In genomic region chr18:48817021-48817461, GRCh38 we compare ENCODE assay signal across 19 cellular contexts.
DNase-seq lines count a peak whose midpoint lies in the region; ATAC-seq and TF ChIP-seq lines count a peak whose summit lies in the region.
"Had no signal": no experiment of that assay in that cellular context is flagged by ENCODE, and none has a peak within 500 bp of the region (broad histone marks: within the 10 kb centered on the region; RNA-seq: fewer than 3 reads in every experiment).

No MANE protein-coding gene starts in this region.

- no peaks in the 10 kb centered on the region for H3K27me3 Mint-ChIP-seq in activated T-helper 17 cell treated with anti-CD3 and anti-CD28 coated beads, Interleukin-2, amount 50 U/mL, for 72 hours
- H3K27me3 Mint-ChIP-seq in activated naive CD4-positive, alpha-beta T cell treated with anti-CD3 and anti-CD28 coated beads for 36 hours (ENCODE audit: low read depth), result no peaks in the 10 kb centered on the region
- H3K27me3 Mint-ChIP-seq: activated naive CD8-positive, alpha-beta T cell treated with anti-CD3 and anti-CD28 coated beads for 36 hours; T-cell had no signal

- TF ChIP-seq CTCF in lower lobe of right lung (IDR thresholded peaks at IDR 0.05) (no peak), upper lobe of right lung (IDR thresholded peaks at IDR 0.05) (no peak)

- H3K4me3 ChIP-seq in lower lobe of right lung (no peak overlapping the region), upper lobe of right lung (no peak overlapping the region)
- H3K4me3 ChIP-seq: mucosa of descending colon, stomach had no signal

- peak; percentile 27 for DNase-seq in cardiac septum (ENCODE audit: low spot score)
- no peak for DNase-seq in Right ventricle myocardium inferior (ENCODE audit: missing footprints)
- DNase-seq in lower lobe of right lung, result peak; percentile 32
- peak; percentile 28 for DNase-seq in upper lobe of right lung
- no peak for DNase-seq in NCI-H1092 treated with DMSO at 0.1 percent for 48 hours (lab: John Stamatoyannopoulos, UW)
- no peak for DNase-seq in activated naive CD4-positive, alpha-beta T cell treated with anti-CD3 and anti-CD28 coated beads for 36 hours
- DNase-seq: activated naive CD8-positive, alpha-beta T cell treated with anti-CD3 and anti-CD28 coated beads for 36 hours; effector CD4-positive, alpha-beta T cell; EL; mucosa of descending colon; NCI-H146; NCI-H446; retina had no signal

- peaks cover 43% of the 10 kb centered on the region for H3K36me3 Mint-ChIP-seq in activated T-helper 17 cell treated with anti-CD3 and anti-CD28 coated beads, Interleukin-2, amount 50 U/mL, for 72 hours (ENCODE audit: low read depth)
- H3K36me3 Mint-ChIP-seq in activated naive CD4-positive, alpha-beta T cell treated with anti-CD3 and anti-CD28 coated beads for 36 hours (ENCODE audit: low read depth), result no peaks in the 10 kb centered on the region
- H3K36me3 Mint-ChIP-seq: activated naive CD8-positive, alpha-beta T cell treated with anti-CD3 and anti-CD28 coated beads for 36 hours; T-cell had no signal

- intact Hi-C loops in cardiac septum (cut with DNase I) (no loop called here), Right ventricle myocardium inferior (cut with DNase I) (no loop called here), lower lobe of right lung (cut with DNase I) (no loop called here), upper lobe of right lung (cut with DNase I) (no loop called here)
- intact Hi-C loops in activated naive CD4-positive, alpha-beta T cell treated with anti-CD3 and anti-CD28 coated beads for 36 hours (cut with micrococcal nuclease), result no loop called here

- peaks cover 19% of the 10 kb centered on the region for H3K4me1 ChIP-seq in lower lobe of right lung
- H3K4me1 ChIP-seq in upper lobe of right lung, result peaks cover 10% of the 10 kb centered on the region

- H3K27ac Mint-ChIP-seq in activated T-helper 17 cell treated with anti-CD3 and anti-CD28 coated beads, Interleukin-2, amount 50 U/mL, for 72 hours, result peak overlapping the region; percentile 73
- no peak overlapping the region for H3K27ac Mint-ChIP-seq in activated naive CD4-positive, alpha-beta T cell treated with anti-CD3 and anti-CD28 coated beads for 36 hours
- H3K27ac Mint-ChIP-seq: activated naive CD8-positive, alpha-beta T cell treated with anti-CD3 and anti-CD28 coated beads for 36 hours had no signal

- CTCF ChIA-PET in activated naive CD4-positive, alpha-beta T cell treated with anti-CD3 and anti-CD28 coated beads for 36 hours (lab: Charles Lee), result no interaction called here

- H3K9me3 ChIP-seq in lower lobe of right lung (no peaks in the 10 kb centered on the region), upper lobe of right lung (no peaks in the 10 kb centered on the region)
- H3K9me3 ChIP-seq: mucosa of descending colon, neutrophil, stomach had no signal

- H3K27ac ChIP-seq in lower lobe of right lung, result no peak overlapping the region
- no peak overlapping the region for H3K27ac ChIP-seq in upper lobe of right lung
- H3K27ac ChIP-seq: neutrophil, stomach had no signal

- H3K9me3 Mint-ChIP-seq in activated T-helper 17 cell treated with anti-CD3 and anti-CD28 coated beads, Interleukin-2, amount 50 U/mL, for 72 hours, result no peaks in the 10 kb centered on the region
- no peaks in the 10 kb centered on the region for H3K9me3 Mint-ChIP-seq in activated naive CD4-positive, alpha-beta T cell treated with anti-CD3 and anti-CD28 coated beads for 36 hours
- H3K9me3 Mint-ChIP-seq: activated naive CD8-positive, alpha-beta T cell treated with anti-CD3 and anti-CD28 coated beads for 36 hours; T-cell had no signal

- H3K4me1 Mint-ChIP-seq in activated T-helper 17 cell treated with anti-CD3 and anti-CD28 coated beads, Interleukin-2, amount 50 U/mL, for 72 hours, result peaks cover 65% of the 10 kb centered on the region
- H3K4me1 Mint-ChIP-seq in activated naive CD4-positive, alpha-beta T cell treated with anti-CD3 and anti-CD28 coated beads for 36 hours (ENCODE audit: low read depth), result peaks cover 22% of the 10 kb centered on the region

- ATAC-seq in Right ventricle myocardium inferior, result no peak
- no peak for ATAC-seq in activated T-helper 17 cell treated with anti-CD3 and anti-CD28 coated beads, Interleukin-2, amount 50 U/mL, for 72 hours (replicated peaks)
- ATAC-seq in lower lobe of right lung, result no peak
- ATAC-seq in upper lobe of right lung, result no peak
- no peak for ATAC-seq in HG03039 (IDR thresholded peaks at IDR 0.05; ENCODE audit: unreplicated experiment)
- ATAC-seq: activated CD4-positive, CD25-positive, alpha-beta regulatory T cell treated with anti-CD3 and anti-CD28 coated beads, Interleukin-2, amount 50 U/mL, for 24 hours; mucosa of descending colon; T-cell had no signal

- no peaks in the 10 kb centered on the region for H3K27me3 ChIP-seq in lower lobe of right lung (ENCODE audit: low read depth)
- H3K27me3 ChIP-seq in upper lobe of right lung, result no peaks in the 10 kb centered on the region
- H3K27me3 ChIP-seq: neutrophil, stomach had no signal

- peaks cover 22% of the 10 kb centered on the region for H3K36me3 ChIP-seq in lower lobe of right lung
- H3K36me3 ChIP-seq in upper lobe of right lung, result no peaks in the 10 kb centered on the region
- H3K36me3 ChIP-seq: neutrophil had no signal

- no peak overlapping the region for H3K4me3 Mint-ChIP-seq in activated T-helper 17 cell treated with anti-CD3 and anti-CD28 coated beads, Interleukin-2, amount 50 U/mL, for 72 hours
- H3K4me3 Mint-ChIP-seq in activated naive CD4-positive, alpha-beta T cell treated with anti-CD3 and anti-CD28 coated beads for 36 hours, result no peak overlapping the region
- H3K4me3 Mint-ChIP-seq: activated naive CD8-positive, alpha-beta T cell treated with anti-CD3 and anti-CD28 coated beads for 36 hours; T-cell had no signal

Comparison
In these comparisons a context has a peak if more than half of its experiments do, and no peak if none do; other contexts are left out.
1. DNase-seq: peak in cardiac septum (single experiment), lower lobe of right lung (single experiment) and upper lobe of right lung (single experiment); none in Right ventricle myocardium inferior (single experiment), NCI-H1092 treated with DMSO at 0.1 percent for 48 hours (single experiment) and activated naive CD4-positive, alpha-beta T cell treated with anti-CD3 and anti-CD28 coated beads for 36 hours (single experiment).